1 cellular context compared by ENCODE assay signal in the genomic region with DNA sequence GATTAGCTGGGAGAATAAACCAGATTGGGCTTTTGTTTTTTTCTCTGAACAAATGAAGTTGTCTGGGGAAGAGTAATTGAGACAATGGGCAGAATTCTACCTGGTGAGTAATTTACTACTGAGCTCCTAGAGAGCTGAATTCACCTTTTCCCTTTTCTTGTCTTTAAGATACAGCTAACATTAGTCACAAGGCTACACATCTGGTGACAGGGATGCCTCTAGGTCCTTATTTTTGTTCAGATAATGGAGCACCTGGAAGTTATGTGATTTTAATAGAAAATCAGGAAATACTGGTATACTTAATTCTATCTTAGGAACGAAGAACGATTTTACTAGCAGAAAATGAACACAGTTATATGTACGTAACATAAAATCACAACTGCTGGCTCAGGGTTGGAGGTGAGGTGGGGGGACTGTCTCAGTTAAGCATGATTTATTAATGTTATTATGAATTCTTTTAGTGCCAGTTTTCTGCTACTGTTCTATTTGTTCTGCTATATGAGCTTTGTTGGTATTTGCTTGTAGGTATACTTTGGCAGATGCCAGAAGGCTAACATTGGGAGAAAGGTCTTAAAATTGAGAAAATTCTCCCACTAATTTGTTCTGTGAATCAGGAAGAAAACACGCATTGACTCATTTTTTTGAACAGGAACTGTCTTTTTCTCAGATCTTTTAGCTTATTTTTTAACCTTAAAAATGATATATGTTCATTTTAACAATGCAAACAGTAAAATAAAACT.
A peak's percentile ranks its signal among the peaks of the same experiment; 100 is the strongest.
TF ChIP-seq lines count a peak whose summit lies in the region.

No MANE protein-coding gene starts in this region.

TF ChIP-seq in GM12878, 131 proteins besides CTCF, POLR2A, EP300 and RAD21:
- TF ChIP-seq, protein P1, sequence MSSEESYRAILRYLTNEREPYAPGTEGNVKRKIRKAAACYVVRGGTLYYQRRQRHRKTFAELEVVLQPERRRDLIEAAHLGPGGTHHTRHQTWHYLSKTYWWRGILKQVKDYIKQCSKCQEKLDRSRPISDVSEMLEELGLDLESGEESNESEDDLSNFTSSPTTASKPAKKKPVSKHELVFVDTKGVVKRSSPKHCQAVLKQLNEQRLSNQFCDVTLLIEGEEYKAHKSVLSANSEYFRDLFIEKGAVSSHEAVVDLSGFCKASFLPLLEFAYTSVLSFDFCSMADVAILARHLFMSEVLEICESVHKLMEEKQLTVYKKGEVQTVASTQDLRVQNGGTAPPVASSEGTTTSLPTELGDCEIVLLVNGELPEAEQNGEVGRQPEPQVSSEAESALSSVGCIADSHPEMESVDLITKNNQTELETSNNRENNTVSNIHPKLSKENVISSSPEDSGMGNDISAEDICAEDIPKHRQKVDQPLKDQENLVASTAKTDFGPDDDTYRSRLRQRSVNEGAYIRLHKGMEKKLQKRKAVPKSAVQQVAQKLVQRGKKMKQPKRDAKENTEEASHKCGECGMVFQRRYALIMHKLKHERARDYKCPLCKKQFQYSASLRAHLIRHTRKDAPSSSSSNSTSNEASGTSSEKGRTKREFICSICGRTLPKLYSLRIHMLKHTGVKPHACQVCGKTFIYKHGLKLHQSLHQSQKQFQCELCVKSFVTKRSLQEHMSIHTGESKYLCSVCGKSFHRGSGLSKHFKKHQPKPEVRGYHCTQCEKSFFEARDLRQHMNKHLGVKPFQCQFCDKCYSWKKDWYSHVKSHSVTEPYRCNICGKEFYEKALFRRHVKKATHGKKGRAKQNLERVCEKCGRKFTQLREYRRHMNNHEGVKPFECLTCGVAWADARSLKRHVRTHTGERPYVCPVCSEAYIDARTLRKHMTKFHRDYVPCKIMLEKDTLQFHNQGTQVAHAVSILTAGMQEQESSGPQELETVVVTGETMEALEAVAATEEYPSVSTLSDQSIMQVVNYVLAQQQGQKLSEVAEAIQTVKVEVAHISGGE (CRISPR knock-in tag; IDR thresholded peaks at IDR 0.05) = no peak
- TF ChIP-seq ZNF24 (IDR thresholded peaks at IDR 0.05) = peak; percentile 84
